In the genomic region with DNA sequence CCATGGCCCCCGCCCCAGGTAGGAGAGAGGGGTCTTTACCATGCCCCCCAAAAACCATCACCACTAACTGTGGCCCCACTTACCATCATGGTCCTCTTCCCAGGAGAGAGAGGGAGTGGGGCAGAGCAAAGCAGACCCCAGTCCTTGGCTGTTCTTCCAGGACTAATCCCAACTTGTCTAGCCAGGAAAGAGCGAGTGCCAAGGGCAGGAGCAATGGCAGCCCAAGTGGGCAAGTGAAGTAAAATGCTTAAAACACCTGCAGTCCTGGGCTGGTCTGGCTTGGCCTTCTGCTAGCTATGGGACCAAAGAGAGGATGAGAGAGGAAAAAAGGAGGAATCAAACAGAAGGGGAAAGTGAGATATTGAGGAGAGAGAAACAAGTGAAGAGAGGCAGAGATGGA, we compare ENCODE assay signal across 2 cellular contexts.
A peak's percentile ranks its signal among the peaks of the same experiment; 100 is the strongest.
TF ChIP-seq lines count a peak whose summit lies in the region.

No MANE protein-coding gene starts in this region.

TF ChIP-seq in HepG2, 621 proteins besides CTCF, POLR2A, EP300 and RAD21:
- TF ChIP-seq ZNF468 (CRISPR knock-in tag; IDR thresholded peaks at IDR 0.05) (no peak), ZNF547 (CRISPR knock-in tag; IDR thresholded peaks at IDR 0.05) (no peak), ZMYM3 (CRISPR knock-in tag; IDR thresholded peaks at IDR 0.05) (0 out of 2 replicates have a peak, but pooled peaks have one; percentile 27), RARG (CRISPR knock-in tag; IDR thresholded peaks at IDR 0.05; ENCODE audit: low read depth) (no peak), NAIF1 (CRISPR knock-in tag; IDR thresholded peaks at IDR 0.05; ENCODE audit: borderline replicate concordance) (no peak), ZBTB38 (CRISPR knock-in tag; IDR thresholded peaks at IDR 0.05) (no peak), NFE2 (CRISPR knock-in tag; IDR thresholded peaks at IDR 0.05) (no peak)
- TF ChIP-seq, protein P1, sequence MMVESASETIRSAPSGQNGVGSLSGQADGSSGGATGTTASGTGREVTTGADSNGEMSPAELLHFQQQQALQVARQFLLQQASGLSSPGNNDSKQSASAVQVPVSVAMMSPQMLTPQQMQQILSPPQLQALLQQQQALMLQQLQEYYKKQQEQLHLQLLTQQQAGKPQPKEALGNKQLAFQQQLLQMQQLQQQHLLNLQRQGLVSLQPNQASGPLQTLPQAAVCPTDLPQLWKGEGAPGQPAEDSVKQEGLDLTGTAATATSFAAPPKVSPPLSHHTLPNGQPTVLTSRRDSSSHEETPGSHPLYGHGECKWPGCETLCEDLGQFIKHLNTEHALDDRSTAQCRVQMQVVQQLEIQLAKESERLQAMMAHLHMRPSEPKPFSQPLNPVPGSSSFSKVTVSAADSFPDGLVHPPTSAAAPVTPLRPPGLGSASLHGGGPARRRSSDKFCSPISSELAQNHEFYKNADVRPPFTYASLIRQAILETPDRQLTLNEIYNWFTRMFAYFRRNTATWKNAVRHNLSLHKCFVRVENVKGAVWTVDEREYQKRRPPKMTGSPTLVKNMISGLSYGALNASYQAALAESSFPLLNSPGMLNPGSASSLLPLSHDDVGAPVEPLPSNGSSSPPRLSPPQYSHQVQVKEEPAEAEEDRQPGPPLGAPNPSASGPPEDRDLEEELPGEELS (CRISPR knock-in tag; IDR thresholded peaks at IDR 0.05): no peak
TF ChIP-seq in HepG2: peak in this region for 1.

TF ChIP-seq in WTC11, 78 proteins besides CTCF, POLR2A, EP300 and RAD21:
- TF ChIP-seq GTF2I (CRISPR knock-in tag; conservative IDR thresholded peaks at IDR 0.05): 0 out of 2 replicates have a peak, but pooled peaks have one; percentile 46
- no peak for TF ChIP-seq SMAD3 (CRISPR knock-in tag; IDR thresholded peaks at IDR 0.05; ENCODE audit: borderline replicate concordance)
